ENCODE assay signal across 10 cellular contexts in the genomic region with DNA sequence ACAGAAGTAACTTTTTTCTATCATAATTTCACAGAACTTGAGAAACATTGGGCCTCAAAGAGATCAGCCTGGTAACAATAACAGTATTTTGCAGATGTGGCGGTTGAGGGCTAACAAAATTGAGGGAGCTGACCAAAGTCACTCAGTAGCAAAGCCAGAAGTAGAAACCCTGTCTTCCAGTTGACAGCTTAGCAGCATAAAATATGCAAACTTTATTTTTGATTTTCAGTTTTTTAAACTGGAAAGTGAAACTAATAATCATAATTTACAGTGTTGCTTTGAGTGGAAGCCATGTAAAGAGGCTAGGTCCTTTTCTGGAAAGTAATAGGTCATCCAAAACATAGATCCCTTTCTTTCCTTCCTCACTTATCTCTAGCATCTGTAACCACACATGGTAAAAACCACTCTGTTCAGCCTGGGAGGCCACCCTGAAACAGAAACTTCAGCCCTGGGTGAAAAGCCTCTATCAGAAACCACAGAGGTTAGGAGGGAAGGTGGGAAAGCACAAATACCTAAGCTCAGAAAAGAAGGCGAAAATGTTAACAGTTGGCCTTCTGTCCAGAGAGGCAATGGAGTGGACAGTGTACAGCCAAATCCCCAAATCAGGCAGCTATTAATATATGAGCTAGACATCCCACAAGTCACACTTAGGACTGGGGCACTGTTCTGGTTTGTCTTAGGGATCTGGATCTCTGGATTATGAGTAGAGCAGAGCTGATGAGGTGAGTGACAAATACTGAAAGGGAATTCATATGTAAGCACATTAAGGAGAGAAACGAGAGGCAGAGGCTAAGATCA.
DNase-seq lines count a peak whose midpoint lies in the region; ATAC-seq and TF ChIP-seq lines count a peak whose summit lies in the region.
"Had no signal": no experiment of that assay in that cellular context is flagged by ENCODE, and none has a peak within 500 bp of the region (broad histone marks: within the 10 kb centered on the region; RNA-seq: fewer than 3 reads in every experiment).

No MANE protein-coding gene starts in this region.

- peak; percentile 86 for ATAC-seq in GM18861 (IDR thresholded peaks at IDR 0.05; ENCODE audit: unreplicated experiment)
- peak; percentile 91 for ATAC-seq in HG03571 (IDR thresholded peaks at IDR 0.05; ENCODE audit: unreplicated experiment)
- no peak for ATAC-seq in left lung

- no peak overlapping the region for H3K27ac ChIP-seq in spleen
- no peak overlapping the region for H3K27ac ChIP-seq in left lung

- peak overlapping the region; percentile 76 to 85 (median 78) for H3K27ac Mint-ChIP-seq in immature natural killer cell

- H3K4me3 Mint-ChIP-seq in immature natural killer cell = peak overlapping the region; percentile 43 to 77 (median 55)

- H3K4me3 ChIP-seq in spleen = no peak overlapping the region
- no peak overlapping the region for H3K4me3 ChIP-seq in left lung

- H3K27me3 Mint-ChIP-seq in immature natural killer cell (ENCODE audit: low read depth in 3 of 3) = no peaks in the 10 kb centered on the region

- intact Hi-C loops in spleen (cut with DNase I; ENCODE audit: low total_unique reads) = no loop called here
- intact Hi-C loops in left lung (cut with DNase I) = no loop called here

- H3K4me1 ChIP-seq in spleen = no peaks in the 10 kb centered on the region
- H3K4me1 ChIP-seq in left lung = no peaks in the 10 kb centered on the region

- DNase-seq in H4 (ENCODE audit: low spot score) (peak; percentile 77), immature natural killer cell (peak; percentile 15 to 37 (median 28)), NCI-H1105 treated with DMSO at 0.1 percent for 48 hours (lab: John Stamatoyannopoulos, UW) (no peak), spleen (no peak), left lung (no peak)
- DNase-seq in stimulated activated CD4-positive, alpha-beta T cell treated with anti-CD3 and anti-CD28 coated beads, Interleukin-2, amount 100 ng/mL, for 48 hours = no peak
- DNase-seq: activated CD8-positive, alpha-beta memory T cell treated with anti-CD3 and anti-CD28 coated beads, Interleukin-2, amount 50 U/mL, for 4 hours; NCI-H526 had no signal

- H3K36me3 Mint-ChIP-seq in immature natural killer cell = no peaks in the 10 kb centered on the region

- H3K27me3 ChIP-seq in spleen (replicated peaks in 1 of 7) (no peaks in the 10 kb centered on the region), left lung (no peaks in the 10 kb centered on the region)

- H3K4me1 Mint-ChIP-seq in immature natural killer cell = peaks cover 17 to 30% of the 10 kb centered on the region in 2 donors

- TF ChIP-seq POLR2A in spleen (IDR thresholded peaks at IDR 0.05) = no peak

- no peak for TF ChIP-seq CTCF in spleen (IDR thresholded peaks at IDR 0.05 in 8 of 11, conservative IDR thresholded peaks at IDR 0.05 in 3 of 11)
- TF ChIP-seq CTCF in left lung (IDR thresholded peaks at IDR 0.05) = no peak

- H3K9me3 ChIP-seq in spleen (no peaks in the 10 kb centered on the region), left lung (no peaks in the 10 kb centered on the region)

- 43 to 55% (median 47%) methylated on average over 3 of the region's 3 CpGs for WGBS in spleen, 5 donors

- H3K9me3 Mint-ChIP-seq in immature natural killer cell = no peaks in the 10 kb centered on the region

- H3K36me3 ChIP-seq in spleen = no peaks in the 10 kb centered on the region
- H3K36me3 ChIP-seq in left lung = no peaks in the 10 kb centered on the region

Comparison
In these comparisons a context has a peak if more than half of its experiments do, and no peak if none do; other contexts are left out.
1. DNase-seq: peak in H4 (single experiment) and immature natural killer cell (3 of 3); none in stimulated activated CD4-positive, alpha-beta T cell treated with anti-CD3 and anti-CD28 coated beads, Interleukin-2, amount 100 ng/mL, for 48 hours (0 of 2), NCI-H1105 treated with DMSO at 0.1 percent for 48 hours (single experiment), spleen (single experiment) and left lung (0 of 2).